ENCODE assay signal across 8 cellular contexts in the genomic region with DNA sequence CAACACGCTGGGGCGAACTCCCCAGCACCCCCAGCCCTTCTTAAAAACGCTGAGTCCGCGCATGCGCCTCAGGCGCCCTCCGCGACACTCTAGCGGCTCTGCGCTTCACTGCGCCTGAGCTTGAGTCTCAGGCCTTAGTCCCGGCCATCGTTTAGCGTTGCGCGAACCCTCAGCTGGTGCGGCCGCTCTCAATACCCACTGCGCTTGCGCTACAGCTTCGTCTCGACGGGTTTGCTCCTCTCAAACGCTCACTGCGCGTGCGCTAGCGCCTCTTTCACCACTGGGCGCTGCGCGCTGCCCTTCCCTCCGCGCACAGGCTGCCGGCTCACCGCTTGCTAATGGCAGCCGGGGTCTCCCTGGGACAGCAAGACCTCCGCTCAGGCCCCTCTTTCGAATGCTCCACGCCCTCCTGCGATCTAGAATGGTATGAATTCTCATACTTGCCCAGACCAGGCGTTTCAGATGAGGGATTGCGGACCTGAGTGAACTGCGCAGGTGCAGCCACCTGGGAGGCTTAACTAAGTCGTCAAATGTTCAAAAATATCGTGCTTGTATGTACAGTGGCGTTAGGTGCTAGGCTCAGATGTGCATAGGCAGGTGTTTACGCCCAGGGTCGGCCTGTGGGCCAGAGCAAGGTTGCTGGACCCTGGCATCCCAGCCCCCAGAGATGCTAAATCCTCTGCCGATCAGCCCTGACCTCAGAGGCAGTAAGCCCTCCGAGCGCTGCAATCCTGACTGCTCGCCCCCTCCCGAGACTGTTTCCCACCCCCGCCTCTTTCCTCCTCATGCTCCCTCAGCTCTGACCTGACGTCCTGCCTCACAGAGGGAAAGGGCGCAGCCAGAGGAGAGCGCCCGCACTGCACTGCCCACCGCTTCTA. TPM values are rescaled to one million over a fixed set of nuclear protein-coding genes. Genes with fewer than 3 reads are reported as not detected.
DNase-seq lines count a peak whose midpoint lies in the region; ATAC-seq, FAIRE-seq and TF ChIP-seq lines count a peak whose summit lies in the region.

A gene with protein sequence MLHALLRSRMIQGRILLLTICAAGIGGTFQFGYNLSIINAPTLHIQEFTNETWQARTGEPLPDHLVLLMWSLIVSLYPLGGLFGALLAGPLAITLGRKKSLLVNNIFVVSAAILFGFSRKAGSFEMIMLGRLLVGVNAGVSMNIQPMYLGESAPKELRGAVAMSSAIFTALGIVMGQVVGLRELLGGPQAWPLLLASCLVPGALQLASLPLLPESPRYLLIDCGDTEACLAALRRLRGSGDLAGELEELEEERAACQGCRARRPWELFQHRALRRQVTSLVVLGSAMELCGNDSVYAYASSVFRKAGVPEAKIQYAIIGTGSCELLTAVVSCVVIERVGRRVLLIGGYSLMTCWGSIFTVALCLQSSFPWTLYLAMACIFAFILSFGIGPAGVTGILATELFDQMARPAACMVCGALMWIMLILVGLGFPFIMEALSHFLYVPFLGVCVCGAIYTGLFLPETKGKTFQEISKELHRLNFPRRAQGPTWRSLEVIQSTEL (plus strand): TSS at position 270 of the 878 bp plus-strand sequence. CDS start 125 bp downstream, at position 395.

- FAIRE-seq in bronchial epithelial cell (lab: Jason Lieb, UNC), result no peak
- FAIRE-seq in small intestine (lab: Jason Lieb, UNC), result no peak

- 1% methylated on average over 51 to 60 of the region's 60 CpGs for WGBS in small intestine, 3 donors

- H3K27me3 ChIP-seq in bronchial epithelial cell (ENCODE audit: control insufficient read depth, insufficient read depth, low read length), result no peaks in the 10 kb centered on the region
- H3K27me3 ChIP-seq in small intestine (ENCODE audit: control insufficient read depth in 2 of 2, insufficient read depth in 2 of 2, low read length in 2 of 2), result no peaks in the 10 kb centered on the region

- H3K27ac ChIP-seq in small intestine (ENCODE audit: low read depth in 1 of 2, low read length in 1 of 2), result peak within 1 kb of the TSS; percentile 72 to 93

- no peaks in the 10 kb centered on the region for H3K36me3 ChIP-seq in bronchial epithelial cell (ENCODE audit: control insufficient read depth, insufficient read depth, low read length)
- no peaks in the 10 kb centered on the region for H3K36me3 ChIP-seq in small intestine (ENCODE audit: control insufficient read depth in 2 of 2, insufficient read depth in 2 of 2, low read length in 2 of 2)

- no peaks in the 10 kb centered on the region for H3K9me3 ChIP-seq in small intestine (ENCODE audit: control insufficient read depth, low read depth)

- TF ChIP-seq CTCF in WI38 (IDR thresholded peaks at IDR 0.05; ENCODE audit: low read depth, low read length), result no peak
- TF ChIP-seq CTCF in bronchial epithelial cell (IDR thresholded peaks at IDR 0.05; ENCODE audit: insufficient read depth, low read length, severe bottlenecking), result peak; percentile 14

- H3K4me3 ChIP-seq in WI38 (ENCODE audit: low read depth, low read length), result peak within 1 kb of the TSS; percentile 80
- peak within 1 kb of the TSS; percentile 56 for H3K4me3 ChIP-seq in bronchial epithelial cell (ENCODE audit: low read depth, low read length)
- H3K4me3 ChIP-seq in small intestine (ENCODE audit: low read depth in 1 of 2, low read length in 2 of 2), result peak within 1 kb of the TSS; percentile 61 to 65

- ATAC-seq in GM18873 (IDR thresholded peaks at IDR 0.05; ENCODE audit: low FRiP score, unreplicated experiment) (peak; percentile 95), HG03135 (IDR thresholded peaks at IDR 0.05; ENCODE audit: unreplicated experiment) (peak; percentile 85)

- H3K4me1 ChIP-seq in small intestine (ENCODE audit: control insufficient read depth in 2 of 2, insufficient read depth in 1 of 2, low read depth in 1 of 2, low read length in 1 of 2), result peaks cover 0 to 2% of the 10 kb centered on the region in 2 donors

- DNase-seq in AG08395 (ENCODE audit: low spot score), result peak; percentile 99
- DNase-seq in NCI-H2196 treated with DMSO at 0.1 percent for 48 hours (lab: John Stamatoyannopoulos, UW; ENCODE audit: unreplicated experiment), result peak; percentile 82
- peak; percentile 93 for DNase-seq in bronchial epithelial cell (ENCODE audit: low read depth)
- peak; percentile 92 for DNase-seq in iPS-NIHi11 (ENCODE audit: low spot score)
- peak; percentile 99 for DNase-seq in small intestine

RNA-seq across cellular contexts. Expression of the gene that starts here (rescaled TPM):
- total RNA-seq in bronchial epithelial cell, result 6.8 and 8.2 TPM in 2 replicates
- 1 to 10 TPM; 3.6 to 6.5 (median 5.4) TPM for polyA plus RNA-seq in small intestine

Comparison
In these comparisons a context has a peak if more than half of its experiments do, and no peak if none do; other contexts are left out.
1. Peak in every context shown above with its lines: DNase-seq, ATAC-seq, H3K4me3 ChIP-seq and H3K27ac ChIP-seq.